Comparison of ENCODE assay signal across 21 cellular contexts in the genomic region with DNA sequence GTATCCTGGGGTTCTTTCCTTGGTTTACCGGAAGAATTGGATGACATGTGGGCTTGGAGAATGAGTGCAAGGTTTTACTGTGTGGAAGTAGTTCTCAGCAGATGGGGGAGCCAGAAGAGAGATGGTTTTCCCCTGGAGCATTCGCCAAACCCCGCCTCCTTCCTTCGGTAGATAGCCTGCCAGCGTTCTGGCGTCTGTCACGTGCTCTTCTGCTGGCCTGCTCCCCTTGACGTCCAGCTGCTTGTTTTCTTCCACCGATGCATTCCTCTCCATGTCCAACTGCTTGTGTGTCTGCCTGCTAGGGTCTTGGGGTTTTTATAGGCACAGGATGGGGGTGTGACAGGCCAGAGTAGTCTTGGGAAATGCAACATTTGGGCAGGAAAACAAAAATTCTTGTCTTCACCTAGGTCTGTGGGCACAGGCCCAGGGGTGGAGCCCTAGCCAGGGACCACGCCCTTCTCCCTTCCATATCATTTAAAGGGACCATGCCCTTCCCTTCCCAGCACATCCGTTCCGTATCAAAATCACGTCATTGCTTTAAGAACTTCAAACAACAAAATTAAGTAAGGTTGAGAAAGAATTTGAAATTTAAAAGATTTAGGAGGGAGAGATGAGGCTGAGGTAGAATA.
"Had no signal": no experiment of that assay in that cellular context is flagged by ENCODE, and none has a peak within 500 bp of the region (broad histone marks: within the 10 kb centered on the region; RNA-seq: fewer than 3 reads in every experiment).

No MANE protein-coding gene starts in this region.

- DNase-seq: activated CD4-positive, alpha-beta T cell treated with anti-CD3 and anti-CD28 coated beads, Interleukin-2, amount 50 U/mL, for 1 hour; activated CD8-positive, alpha-beta memory T cell treated with anti-CD3 and anti-CD28 coated beads for 24 hours; activated CD8-positive, alpha-beta memory T cell treated with anti-CD3 and anti-CD28 coated beads, Interleukin-2, amount 50 U/mL, for 48 hours; activated effector memory CD4-positive, alpha-beta T cell treated with Interleukin-2 at 50 U/mL for 16 hours; activated naive CD4-positive, alpha-beta T cell treated with anti-CD3 and anti-CD28 coated beads, Interleukin-2, amount 10 ng/mL, durations not matched to agents 7 days and 5 days; activated naive CD8-positive, alpha-beta T cell treated with anti-CD3 and anti-CD28 coated beads, Interleukin-2, amount 50 U/mL, for 24 hours; activated T-cell treated with anti-CD3 and anti-CD28 coated beads, Interleukin-2, amount 50 U/mL, for 48 hours; anterior cingulate cortex; central memory CD4-positive, alpha-beta T cell; dorsolateral prefrontal cortex; hippocampal formation; lower lobe of right lung; stimulated activated CD4-positive, alpha-beta T cell treated with anti-CD3 and anti-CD28 coated beads, Interleukin-4, amount 100 ng/mL, for 1 hour; stimulated activated naive CD8-positive, alpha-beta T cell treated with anti-CD3 and anti-CD28 coated beads, Interleukin-15, amount 100 ng/mL, for 72 hours had no signal

- H3K36me3 ChIP-seq: lower lobe of right lung, suprapubic skin had no signal

- H3K9me3 ChIP-seq: lower lobe of right lung, suprapubic skin had no signal

- H3K4me3 ChIP-seq: dorsolateral prefrontal cortex, lower lobe of right lung, smooth muscle cell, suprapubic skin had no signal

- H3K4me1 ChIP-seq: lower lobe of right lung, suprapubic skin had no signal

- H3K27me3 Mint-ChIP-seq: activated naive CD4-positive, alpha-beta T cell treated with anti-CD3 and anti-CD28 coated beads, Interleukin-2, amount 10 ng/mL, durations not matched to agents 7 days and 5 days; activated naive CD8-positive, alpha-beta T cell treated with anti-CD3 and anti-CD28 coated beads, Interleukin-2, amount 50 U/mL, for 24 hours; brain; natural killer cell treated with Interleukin-12 subunit alpha and Interleukin-12 subunit beta and Interleukin-15 and Interleukin-18, amount 100 ng/mL, for 72 hours; stimulated activated naive CD8-positive, alpha-beta T cell treated with anti-CD3 and anti-CD28 coated beads, Interleukin-15, amount 100 ng/mL, for 72 hours; type B pancreatic cell had no signal

- H3K27ac ChIP-seq: dorsolateral prefrontal cortex, lower lobe of right lung, suprapubic skin had no signal

- H3K9me3 Mint-ChIP-seq: type B pancreatic cell had no signal

- H3K27me3 ChIP-seq: dorsolateral prefrontal cortex, suprapubic skin had no signal

- H3K4me3 Mint-ChIP-seq: activated naive CD4-positive, alpha-beta T cell treated with anti-CD3 and anti-CD28 coated beads, Interleukin-2, amount 10 ng/mL, durations not matched to agents 7 days and 5 days; activated naive CD8-positive, alpha-beta T cell treated with anti-CD3 and anti-CD28 coated beads, Interleukin-2, amount 50 U/mL, for 24 hours; brain; natural killer cell treated with Interleukin-12 subunit alpha and Interleukin-12 subunit beta and Interleukin-15 and Interleukin-18, amount 100 ng/mL, for 72 hours; stimulated activated naive CD8-positive, alpha-beta T cell treated with anti-CD3 and anti-CD28 coated beads, Interleukin-15, amount 100 ng/mL, for 72 hours; type B pancreatic cell had no signal

- ATAC-seq: activated CD4-positive, CD25-positive, alpha-beta regulatory T cell treated with anti-CD3 and anti-CD28 coated beads, Interleukin-2, amount 50 U/mL, for 24 hours; activated naive CD8-positive, alpha-beta T cell treated with anti-CD3 and anti-CD28 coated beads, Interleukin-2, amount 50 U/mL, for 24 hours; lower lobe of right lung; natural killer cell treated with Interleukin-12 subunit alpha and Interleukin-12 subunit beta and Interleukin-15 and Interleukin-18, amount 100 ng/mL, for 72 hours; sciatic nerve; stimulated activated naive CD8-positive, alpha-beta T cell treated with anti-CD3 and anti-CD28 coated beads, Interleukin-15, amount 100 ng/mL, for 72 hours had no signal

- H3K4me1 Mint-ChIP-seq: activated naive CD4-positive, alpha-beta T cell treated with anti-CD3 and anti-CD28 coated beads, Interleukin-2, amount 10 ng/mL, durations not matched to agents 7 days and 5 days; activated naive CD8-positive, alpha-beta T cell treated with anti-CD3 and anti-CD28 coated beads, Interleukin-2, amount 50 U/mL, for 24 hours; stimulated activated naive CD8-positive, alpha-beta T cell treated with anti-CD3 and anti-CD28 coated beads, Interleukin-15, amount 100 ng/mL, for 72 hours had no signal

- H3K4me2 ChIP-seq: smooth muscle cell had no signal

- H3K36me3 Mint-ChIP-seq: activated naive CD4-positive, alpha-beta T cell treated with anti-CD3 and anti-CD28 coated beads, Interleukin-2, amount 10 ng/mL, durations not matched to agents 7 days and 5 days; natural killer cell treated with Interleukin-12 subunit alpha and Interleukin-12 subunit beta and Interleukin-15 and Interleukin-18, amount 100 ng/mL, for 72 hours; type B pancreatic cell had no signal

- H3K27ac Mint-ChIP-seq: activated naive CD4-positive, alpha-beta T cell treated with anti-CD3 and anti-CD28 coated beads, Interleukin-2, amount 10 ng/mL, durations not matched to agents 7 days and 5 days; activated naive CD8-positive, alpha-beta T cell treated with anti-CD3 and anti-CD28 coated beads, Interleukin-2, amount 50 U/mL, for 24 hours; brain; natural killer cell treated with Interleukin-12 subunit alpha and Interleukin-12 subunit beta and Interleukin-15 and Interleukin-18, amount 100 ng/mL, for 72 hours; stimulated activated naive CD8-positive, alpha-beta T cell treated with anti-CD3 and anti-CD28 coated beads, Interleukin-15, amount 100 ng/mL, for 72 hours; type B pancreatic cell had no signal
